8 cellular contexts compared by ENCODE assay signal in genomic region chr10:86693721-86694369, GRCh38. TPM values are rescaled to one million over a fixed set of nuclear protein-coding genes. Genes with fewer than 3 reads are reported as not detected.
DNase-seq lines count a peak whose midpoint lies in the region; ATAC-seq and TF ChIP-seq lines count a peak whose summit lies in the region.
"Had no signal": no experiment of that assay in that cellular context is flagged by ENCODE, and none has a peak within 500 bp of the region (broad histone marks: within the 10 kb centered on the region; RNA-seq: fewer than 3 reads in every experiment).

No MANE protein-coding gene starts in this region.

- no peak for ATAC-seq in GM19023 (IDR thresholded peaks at IDR 0.05; ENCODE audit: unreplicated experiment)

- H3K4me3 ChIP-seq in fibroblast of pulmonary artery (replicated peaks; ENCODE audit: low read depth, low read length): no peak overlapping the region

- DNase-seq in NAMALWA (ENCODE audit: low spot score): peak; percentile 67
- peak; percentile 60 for DNase-seq in activated CD8-positive, alpha-beta memory T cell treated with anti-CD3 and anti-CD28 coated beads, Interleukin-2, amount 50 U/mL, for 48 hours
- DNase-seq in fibroblast of pulmonary artery (ENCODE audit: low read depth): peak; percentile 63
- peak; percentile 69 for DNase-seq in renal cortical epithelial cell (ENCODE audit: low read depth)
- no peak for DNase-seq in NCI-H1930 (lab: John Stamatoyannopoulos, UW)

- TF ChIP-seq CTCF in GM12872 (IDR thresholded peaks at IDR 0.05; ENCODE audit: insufficient read depth, low read depth, low read length): peak; percentile 75
- TF ChIP-seq CTCF in fibroblast of pulmonary artery (IDR thresholded peaks at IDR 0.05; ENCODE audit: low read length, missing control alignments): peak; percentile 83

RNA-seq across cellular contexts. Expression of gene LDB3, which starts 25.5 kb away (rescaled TPM):
- total RNA-seq in renal cortical epithelial cell: 0.05 TPM in 1 of 2 replicates, not detected in the other

RNA-seq across cellular contexts. Expression of gene OPN4, which starts 39.5 kb away (rescaled TPM):
- not detected in 2 replicates for total RNA-seq in renal cortical epithelial cell
- total RNA-seq: activated CD8-positive, alpha-beta memory T cell treated with anti-CD3 and anti-CD28 coated beads for 36 hours had no signal

Comparison
In these comparisons a context has a peak if more than half of its experiments do, and no peak if none do; other contexts are left out.
1. DNase-seq: peak in NAMALWA (single experiment), activated CD8-positive, alpha-beta memory T cell treated with anti-CD3 and anti-CD28 coated beads, Interleukin-2, amount 50 U/mL, for 48 hours (single experiment), fibroblast of pulmonary artery (single experiment) and renal cortical epithelial cell (single experiment); none in NCI-H1930 (0 of 2).